2 cellular contexts compared by ENCODE assay signal in genomic region chr17:48873696-48874443, GRCh38.
TF ChIP-seq lines count a peak whose summit lies in the region.

No MANE protein-coding gene starts in this region.

TF ChIP-seq in HEK293, 187 proteins besides CTCF, POLR2A, EP300 and RAD21:
- TF ChIP-seq ZNF707 (tag by site-specific recombination; IDR thresholded peaks at IDR 0.05) (no peak), ZNF701 (tag by site-specific recombination; IDR thresholded peaks at IDR 0.05) (no peak), ZNF335 (tag by site-specific recombination; conservative IDR thresholded peaks at IDR 0.05) (peak; percentile 86), ZBTB44 (tag by site-specific recombination; IDR thresholded peaks at IDR 0.05) (no peak), ZNF214 (tag by site-specific recombination; IDR thresholded peaks at IDR 0.05; ENCODE audit: borderline replicate concordance) (no peak)

TF ChIP-seq in K562, 482 proteins besides CTCF, POLR2A, EP300 and RAD21:
- no peak for TF ChIP-seq CBFA2T2 (conservative IDR thresholded peaks at IDR 0.05)
- no peak for TF ChIP-seq RFX5 (IDR thresholded peaks at IDR 0.05; ENCODE audit: low read depth, low read length)
- TF ChIP-seq ID3 (CRISPR knock-in tag; IDR thresholded peaks at IDR 0.05): no peak
- TF ChIP-seq ID3 (tag; IDR thresholded peaks at IDR 0.05): no peak
- no peak for TF ChIP-seq XRCC3 (IDR thresholded peaks at IDR 0.05)
- peak; percentile 81 for TF ChIP-seq ZNF316 (IDR thresholded peaks at IDR 0.05)
- no peak for TF ChIP-seq ZNF165 (CRISPR knock-in tag; IDR thresholded peaks at IDR 0.05; ENCODE audit: borderline replicate concordance)
- TF ChIP-seq SAP30 (IDR thresholded peaks at IDR 0.05; ENCODE audit: borderline replicate concordance, insufficient read depth, low read depth, low read length, poor library complexity, severe bottlenecking): no peak
- TF ChIP-seq ZBTB40 (IDR thresholded peaks at IDR 0.05): peak; percentile 67; the same call in 1 of the 2 replicates
- TF ChIP-seq ZBTB40 (CRISPR knock-in tag; IDR thresholded peaks at IDR 0.05): no peak
